30 cellular contexts compared by ENCODE assay signal in genomic region chr2:240142256-240142775, GRCh38. TPM values are rescaled to one million over a fixed set of nuclear protein-coding genes. Genes with fewer than 3 reads are reported as not detected.
DNase-seq lines count a peak whose midpoint lies in the region; ATAC-seq, FAIRE-seq and TF ChIP-seq lines count a peak whose summit lies in the region.
"Had no signal": no experiment of that assay in that cellular context is flagged by ENCODE, and none has a peak within 500 bp of the region (broad histone marks: within the 10 kb centered on the region; RNA-seq: fewer than 3 reads in every experiment).

No MANE protein-coding gene starts in this region.

- H3K9me3 ChIP-seq in BE2C (no peaks in the 10 kb centered on the region), kidney (ENCODE audit: control insufficient read depth in 1 of 2, low read length in 2 of 2) (no peaks in the 10 kb centered on the region), GM23248 (ENCODE audit: low read depth) (no peaks in the 10 kb centered on the region)
- H3K9me3 ChIP-seq: Peyer's patch, SJCRH30 had no signal

- H3K27ac Mint-ChIP-seq in activated naive CD8-positive, alpha-beta T cell treated with anti-CD3 and anti-CD28 coated beads, Interleukin-2, amount 10 ng/mL, durations not matched to agents 7 days and 5 days, result no peak overlapping the region
- H3K27ac Mint-ChIP-seq in activated naive CD8-positive, alpha-beta T cell treated with anti-CD3 and anti-CD28 coated beads for 36 hours, result no peak overlapping the region
- H3K27ac Mint-ChIP-seq: CD4-positive, CD25-positive, alpha-beta regulatory T cell had no signal

- peaks cover 1% of the 10 kb centered on the region for H3K36me3 Mint-ChIP-seq in activated naive CD8-positive, alpha-beta T cell treated with anti-CD3 and anti-CD28 coated beads, Interleukin-2, amount 10 ng/mL, durations not matched to agents 7 days and 5 days
- H3K36me3 Mint-ChIP-seq in activated naive CD8-positive, alpha-beta T cell treated with anti-CD3 and anti-CD28 coated beads for 36 hours, result no peaks in the 10 kb centered on the region
- H3K36me3 Mint-ChIP-seq: CD4-positive, CD25-positive, alpha-beta regulatory T cell had no signal

- TF ChIP-seq CTCF in BE2C (IDR thresholded peaks at IDR 0.05; ENCODE audit: low read depth, low read length) (no peak), kidney (IDR thresholded peaks at IDR 0.05; ENCODE audit: borderline replicate concordance, extremely low read depth, insufficient read depth) (no peak)

- H3K79me2 ChIP-seq in GM23248 (ENCODE audit: insufficient read depth), result no peaks in the 10 kb centered on the region

- no peak for ATAC-seq in activated naive CD8-positive, alpha-beta T cell treated with anti-CD3 and anti-CD28 coated beads, Interleukin-2, amount 10 ng/mL, durations not matched to agents 7 days and 5 days (ENCODE audit: low read depth)
- ATAC-seq: HCT116, SK-N-SH treated with all-trans-retinoic acid at 6 μM for 48 hours had no signal

- in situ Hi-C loops in GM23248 (cut with MboI), result no loop called here

- H3K4me1 ChIP-seq in BE2C, result no peaks in the 10 kb centered on the region
- no peaks in the 10 kb centered on the region for H3K4me1 ChIP-seq in kidney (ENCODE audit: control insufficient read depth in 1 of 2, insufficient read depth in 1 of 2, low read depth in 1 of 2, low read length in 2 of 2)
- 0 out of 2 replicates have a peak, but pooled peaks cover 4% of the 10 kb centered on the region for H3K4me1 ChIP-seq in GM23248 (ENCODE audit: insufficient read depth)

- H3K4me3 Mint-ChIP-seq in activated naive CD8-positive, alpha-beta T cell treated with anti-CD3 and anti-CD28 coated beads, Interleukin-2, amount 10 ng/mL, durations not matched to agents 7 days and 5 days, result no peak overlapping the region
- H3K4me3 Mint-ChIP-seq in activated naive CD8-positive, alpha-beta T cell treated with anti-CD3 and anti-CD28 coated beads for 36 hours, result no peak overlapping the region
- H3K4me3 Mint-ChIP-seq: CD4-positive, CD25-positive, alpha-beta regulatory T cell had no signal

- H3K27ac ChIP-seq in kidney (ENCODE audit: low read depth in 2 of 2, low read length in 2 of 2) (no peak overlapping the region), GM23248 (no peak overlapping the region)
- H3K27ac ChIP-seq: Peyer's patch, SJCRH30 had no signal

- H3K4me3 ChIP-seq in BE2C (ENCODE audit: low read depth, low read length), result no peak overlapping the region
- H3K4me3 ChIP-seq in kidney (ENCODE audit: low read length in 2 of 2), result no peak overlapping the region
- no peak overlapping the region for H3K4me3 ChIP-seq in GM23248
- H3K4me3 ChIP-seq: Peyer's patch, SJCRH30 had no signal

- no peak overlapping the region for H2AFZ ChIP-seq in GM23248

- FAIRE-seq in kidney (lab: Jason Lieb, UNC), result no peak
- FAIRE-seq: GM18507 had no signal

- H3F3A ChIP-seq in GM23248 (ENCODE audit: insufficient read depth), result no peaks in the 10 kb centered on the region

- H3K4me2 ChIP-seq in GM23248 (ENCODE audit: unreplicated experiment), result no peak overlapping the region

- no peaks in the 10 kb centered on the region for H3K36me3 ChIP-seq in BE2C
- no peaks in the 10 kb centered on the region for H3K36me3 ChIP-seq in kidney (ENCODE audit: control insufficient read depth in 1 of 2, insufficient read depth in 2 of 2, low read length in 2 of 2)
- H3K36me3 ChIP-seq in GM23248 (ENCODE audit: low read depth), result no peaks in the 10 kb centered on the region
- H3K36me3 ChIP-seq: Peyer's patch, SJCRH30 had no signal

- peaks cover 2% of the 10 kb centered on the region for H3K4me1 Mint-ChIP-seq in activated naive CD8-positive, alpha-beta T cell treated with anti-CD3 and anti-CD28 coated beads, Interleukin-2, amount 10 ng/mL, durations not matched to agents 7 days and 5 days
- H3K4me1 Mint-ChIP-seq in activated naive CD8-positive, alpha-beta T cell treated with anti-CD3 and anti-CD28 coated beads for 36 hours, result peaks cover 2% of the 10 kb centered on the region

- peaks cover 5% of the 10 kb centered on the region for H3K9me3 Mint-ChIP-seq in activated naive CD8-positive, alpha-beta T cell treated with anti-CD3 and anti-CD28 coated beads, Interleukin-2, amount 10 ng/mL, durations not matched to agents 7 days and 5 days
- no peaks in the 10 kb centered on the region for H3K9me3 Mint-ChIP-seq in activated naive CD8-positive, alpha-beta T cell treated with anti-CD3 and anti-CD28 coated beads for 36 hours

- intact Hi-C loops in kidney (cut with DNase I) (loop anchor here (5.0 kb wide), 1 partner anchor 85 kb away; no protein-coding TSS in a partner anchor), posterior vena cava (cut with DNase I) (loop anchor here in 1 of 2 donors (5.0 kb wide), 1 partner anchor 85 kb away; no protein-coding TSS in a partner anchor)

- no peak overlapping the region for H3K9ac ChIP-seq in kidney (ENCODE audit: low read length in 2 of 2)
- no peak overlapping the region for H3K9ac ChIP-seq in GM23248

- no peaks in the 10 kb centered on the region for H4K20me1 ChIP-seq in GM23248 (ENCODE audit: insufficient read depth)

- H3K27me3 ChIP-seq in BE2C, result peaks cover 16% of the 10 kb centered on the region; the same call in 1 of the 2 replicates
- H3K27me3 ChIP-seq in GM23248 (replicated peaks; ENCODE audit: insufficient read depth), result no peaks in the 10 kb centered on the region
- H3K27me3 ChIP-seq: Peyer's patch had no signal

- POLR2A ChIA-PET in activated naive CD8-positive, alpha-beta T cell treated with anti-CD3 and anti-CD28 coated beads, Interleukin-2, amount 10 ng/mL, durations not matched to agents 7 days and 5 days (lab: Charles Lee), result interaction anchor here (1.3 kb wide), 1 partner anchor 117 kb away, joined by 3 read pairs; no protein-coding TSS in a partner anchor

- no peaks in the 10 kb centered on the region for H3K9me2 ChIP-seq in GM23248 (ENCODE audit: insufficient read depth)

- DNase-seq in activated naive CD8-positive, alpha-beta T cell treated with anti-CD3 and anti-CD28 coated beads, Interleukin-2, amount 10 ng/mL, durations not matched to agents 7 days and 5 days, result peak; percentile 13
- no peak for DNase-seq in activated naive CD8-positive, alpha-beta T cell treated with anti-CD3 and anti-CD28 coated beads for 36 hours
- DNase-seq in BE2C (peak; percentile 5), kidney (peak; percentile 43), posterior vena cava (ENCODE audit: low spot score) (peak; percentile 62), NCI-H128 (lab: John Stamatoyannopoulos, UW; ENCODE audit: unreplicated experiment) (no peak), GM23248 (no peak), NCI-H1105 treated with DMSO at 0.1 percent for 48 hours (lab: John Stamatoyannopoulos, UW) (no peak)
- DNase-seq: 8988T; ACHN; CD4-positive, CD25-positive, alpha-beta regulatory T cell; DMS53; GOT3; IMR-90; KG1; NCI-H1048; NCI-H1436; NCI-H187; NCI-H2081 treated with DMSO at 0.1 percent for 48 hours; NCI-H2171; NCI-H226; NCI-H510A; NCI-H69; SJCRH30 had no signal

- no peaks in the 10 kb centered on the region for H3K27me3 Mint-ChIP-seq in activated naive CD8-positive, alpha-beta T cell treated with anti-CD3 and anti-CD28 coated beads, Interleukin-2, amount 10 ng/mL, durations not matched to agents 7 days and 5 days
- peaks cover 3% of the 10 kb centered on the region for H3K27me3 Mint-ChIP-seq in activated naive CD8-positive, alpha-beta T cell treated with anti-CD3 and anti-CD28 coated beads for 36 hours

- WGBS in GM23248 (ENCODE audit: low coverage in 1 of 2, low lambda C conversion rate in 2 of 2, missing lambda C conversion rate in 2 of 2), 2 experiments, result 71 to 72% methylated on average over 16 of the region's 16 CpGs

RNA-seq across cellular contexts. Expression of gene OTOS, which starts 1.9 kb away (rescaled TPM):
- total RNA-seq in activated naive CD8-positive, alpha-beta T cell treated with anti-CD3 and anti-CD28 coated beads, Interleukin-2, amount 10 ng/mL, durations not matched to agents 7 days and 5 days, result not detected
- total RNA-seq in activated naive CD8-positive, alpha-beta T cell treated with anti-CD3 and anti-CD28 coated beads for 36 hours, result not detected
- not detected for polyA plus RNA-seq in BE2C (2012; ENCODE audit: insufficient read depth, insufficient read length, low read depth)
- 4.6 TPM for total RNA-seq in kidney
- 1.5 TPM for polyA plus RNA-seq in kidney (ENCODE audit: insufficient read depth, low read depth, low replicate concordance)
- total RNA-seq in posterior vena cava, result not detected
- not detected in 2 replicates for total RNA-seq in GM23248 (2014; rRNA removed; shearing (Covaris generic))
- polyA plus RNA-seq in GM23248 (2016; fragmentation: Nextera tagmentation; extraction: Ambion mirVana), result not detected in 2 replicates
- total RNA-seq: CD4-positive, CD25-positive, alpha-beta regulatory T cell; G401; IMR-90; Peyer's patch; SJCRH30 had no signal
- polyA plus RNA-seq: BJ; CD4-positive, CD25-positive, alpha-beta regulatory T cell had no signal

RNA-seq across cellular contexts. Expression of gene COPS9, which starts 6.2 kb away (rescaled TPM):
- total RNA-seq in activated naive CD8-positive, alpha-beta T cell treated with anti-CD3 and anti-CD28 coated beads, Interleukin-2, amount 10 ng/mL, durations not matched to agents 7 days and 5 days, result 10 to 100 TPM; 87.1 to 89.5 TPM
- total RNA-seq in activated naive CD8-positive, alpha-beta T cell treated with anti-CD3 and anti-CD28 coated beads for 36 hours, result 100 to 1,000 TPM; 155 to 158 TPM
- polyA plus RNA-seq in BE2C (2012; ENCODE audit: insufficient read depth, insufficient read length, low read depth), result 395 TPM
- total RNA-seq in kidney (119 TPM), posterior vena cava (100 to 1,000 TPM in 1 of 2 donors, 10 to 100 TPM in 1; 93.3 to 127 TPM)
- polyA plus RNA-seq in kidney (ENCODE audit: insufficient read depth, low read depth, low replicate concordance) (310 TPM), GM23248 (2016; fragmentation: Nextera tagmentation; extraction: Ambion mirVana) (340 and 350 TPM in 2 replicates)
- total RNA-seq in GM23248 (2014; rRNA removed; shearing (Covaris generic)), result 114 and 255 TPM in 2 replicates

Comparison
In these comparisons a context has a peak if more than half of its experiments do, and no peak if none do; other contexts are left out.
1. DNase-seq: peak in activated naive CD8-positive, alpha-beta T cell treated with anti-CD3 and anti-CD28 coated beads, Interleukin-2, amount 10 ng/mL, durations not matched to agents 7 days and 5 days (single experiment), BE2C (single experiment), kidney (single experiment) and posterior vena cava (single experiment); none in activated naive CD8-positive, alpha-beta T cell treated with anti-CD3 and anti-CD28 coated beads for 36 hours (single experiment), NCI-H128 (single experiment), GM23248 (single experiment) and NCI-H1105 treated with DMSO at 0.1 percent for 48 hours (single experiment).